In the genomic region with DNA sequence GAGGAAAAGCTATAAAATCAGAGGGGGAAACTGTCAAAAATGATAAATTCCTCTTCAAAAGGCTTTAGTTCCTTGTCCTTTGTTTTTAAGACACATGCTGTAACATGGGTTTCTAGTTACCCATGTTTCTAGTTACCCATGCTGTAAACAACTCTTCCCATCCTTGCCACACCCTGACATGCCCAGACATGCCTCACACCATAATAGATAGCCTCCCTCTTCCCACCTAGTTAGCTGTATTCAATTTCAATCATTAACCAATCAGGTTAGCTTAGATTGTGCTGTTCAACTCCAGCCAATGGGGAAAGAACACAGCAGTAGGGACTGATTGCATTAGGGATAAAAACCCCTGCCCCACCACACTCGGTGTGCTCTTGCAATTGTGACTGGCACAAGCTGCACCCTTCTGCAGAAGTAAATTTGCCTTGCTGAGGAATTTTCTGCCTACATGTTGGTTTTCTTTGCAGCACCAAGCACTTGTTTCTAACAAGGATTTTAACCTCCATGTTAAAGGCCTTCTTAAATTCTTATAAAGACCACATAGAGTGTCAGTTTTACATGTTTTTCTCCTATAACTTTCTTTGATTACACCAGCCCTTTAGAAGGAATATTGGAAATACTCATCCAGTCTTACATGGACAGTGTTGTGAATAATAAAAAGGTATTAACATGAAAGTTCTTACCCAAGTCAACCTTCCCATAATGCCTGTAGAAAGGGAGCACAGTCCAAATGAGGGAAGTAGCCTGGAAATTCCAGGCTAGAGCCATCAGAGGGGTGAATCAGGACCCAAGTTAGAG, we compare ENCODE assay signal across 24 cellular contexts. TPM values are rescaled to one million over a fixed set of nuclear protein-coding genes. Genes with fewer than 3 reads are reported as not detected.
DNase-seq lines count a peak whose midpoint lies in the region; ATAC-seq and TF ChIP-seq lines count a peak whose summit lies in the region.
"Had no signal": no experiment of that assay in that cellular context is flagged by ENCODE, and none has a peak within 500 bp of the region (broad histone marks: within the 10 kb centered on the region; RNA-seq: fewer than 3 reads in every experiment).

No MANE protein-coding gene starts in this region.

- DNase-seq in Caki2 (ENCODE audit: low read depth) (peak; percentile 57), HAP-1 (ENCODE audit: low spot score in 2 of 2) (peak; percentile 19 to 41), NCI-H748 (lab: John Stamatoyannopoulos, UW; ENCODE audit: unreplicated experiment) (peak; percentile 82), foreskin keratinocyte (peak; percentile 55 to 65), OCI-M2 (lab: John Stamatoyannopoulos, UW; ENCODE audit: unreplicated experiment) (no peak), OCI-M1 (lab: John Stamatoyannopoulos, UW) (no peak), CD1c-positive myeloid dendritic cell (ENCODE audit: extremely low spot score) (no peak)
- DNase-seq: activated naive CD8-positive, alpha-beta T cell treated with anti-CD3 and anti-CD28 coated beads for 36 hours; HFFc6; left ventricle myocardium inferior; MM.1S; mucosa of descending colon; NCI-H187 treated with DMSO at 0.1 percent for 48 hours; NCI-H446 treated with DMSO at 0.1 percent for 48 hours; stimulated activated naive CD4-positive, alpha-beta T cell; tibial artery had no signal

- peak; percentile 39 for ATAC-seq in foreskin keratinocyte
- ATAC-seq: activated CD4-positive, CD25-positive, alpha-beta regulatory T cell treated with anti-CD3 and anti-CD28 coated beads, Interleukin-2, amount 50 U/mL, for 24 hours; mucosa of descending colon; SK-N-SH treated with all-trans-retinoic acid at 6 μM for 48 hours had no signal

- peaks cover 14% of the 10 kb centered on the region for H3K9me3 ChIP-seq in HAP-1
- H3K9me3 ChIP-seq: prostate gland had no signal

- in situ Hi-C loops in Caki2 (cut with HindIII; ENCODE audit: low pct_unique_long_range_greater_than_20kb, low sequenced_read_pairs) = no loop called here
- in situ Hi-C loops in HAP-1 (cut with MboI; ENCODE audit: low sequenced_read_pairs) = no loop called here

- TF ChIP-seq CTCF in foreskin keratinocyte (conservative IDR thresholded peaks at IDR 0.05) = no peak

- H3K4me1 ChIP-seq in HAP-1 (peaks cover 21% of the 10 kb centered on the region), foreskin keratinocyte (peaks cover 8% of the 10 kb centered on the region)
- H3K4me1 ChIP-seq: left ventricle myocardium inferior, prostate gland, tibial artery had no signal

- no peaks in the 10 kb centered on the region for H3K27me3 ChIP-seq in HAP-1 (ENCODE audit: low read depth)
- H3K27me3 ChIP-seq in foreskin keratinocyte = peaks cover 3% of the 10 kb centered on the region
- H3K27me3 ChIP-seq: tibial artery had no signal

- H3K27ac ChIP-seq in foreskin keratinocyte = peak overlapping the region; percentile 81
- H3K27ac ChIP-seq: left ventricle myocardium inferior, prostate gland, RWPE1, skin epidermis, tibial artery had no signal

- no peak overlapping the region for H3K4me3 ChIP-seq in HAP-1
- H3K4me3 ChIP-seq: left ventricle myocardium inferior, mucosa of descending colon, prostate gland, skin epidermis, tibial artery had no signal

- H3K36me3 ChIP-seq in HAP-1 (replicated peaks) = no peaks in the 10 kb centered on the region
- H3K36me3 ChIP-seq: left ventricle myocardium inferior, prostate gland, tibial artery had no signal

RNA-seq across cellular contexts. Expression of gene LALBA, which starts 32.5 kb away (rescaled TPM):
- not detected in 2 replicates for total RNA-seq in Caki2 (2014; rRNA removed; shearing (Covaris generic); ENCODE audit: low replicate concordance)
- not detected in 2 replicates for total RNA-seq in foreskin keratinocyte
- not detected in 2 replicates for polyA plus RNA-seq in foreskin keratinocyte
- total RNA-seq: activated naive CD8-positive, alpha-beta T cell treated with anti-CD3 and anti-CD28 coated beads for 36 hours; cerebellum; glomerular endothelial cell; HFFc6; left ventricle myocardium inferior; mucosa of descending colon; neural crest cell had no signal

Comparison
In these comparisons a context has a peak if more than half of its experiments do, and no peak if none do; other contexts are left out.
1. DNase-seq: peak in Caki2 (single experiment), HAP-1 (2 of 2), NCI-H748 (single experiment) and foreskin keratinocyte (2 of 2); none in OCI-M2 (single experiment), OCI-M1 (single experiment) and CD1c-positive myeloid dendritic cell (single experiment).